Comparison of ENCODE assay signal across 8 cellular contexts in genomic region chr1:2189459-2190425, GRCh38. TPM values are rescaled to one million over a fixed set of nuclear protein-coding genes. Genes with fewer than 3 reads are reported as not detected.
DNase-seq lines count a peak whose midpoint lies in the region; ATAC-seq and TF ChIP-seq lines count a peak whose summit lies in the region.

No MANE protein-coding gene starts in this region.

- POLR2A ChIA-PET in CD8-positive, alpha-beta memory T cell (lab: Charles Lee): interaction anchor here (0.6 to 1.4 kb wide), 5 partner anchors 9 to 1120 kb away, joined by 3 to 7 read pairs (median 3); partner anchors contain the start of gene RER1

- peak; percentile 90 to 93 (median 91) for DNase-seq in CD8-positive, alpha-beta memory T cell
- peak; percentile 60 for DNase-seq in NCI-H1417 treated with DMSO at 0.1 percent for 48 hours (lab: John Stamatoyannopoulos, UW)
- DNase-seq in left ventricle myocardium inferior: peak; percentile 96
- peak; percentile 81 for DNase-seq in progenitor cell of endocrine pancreas (ENCODE audit: low spot score, unreplicated experiment)
- DNase-seq in upper lobe of left lung: peak; percentile 97 to 98

- H3K4me3 Mint-ChIP-seq in CD8-positive, alpha-beta memory T cell: peak overlapping the region; percentile 57 to 87 (median 81)
- peak overlapping the region; percentile 56 for H3K4me3 Mint-ChIP-seq in T-helper 1 cell treated with Interleukin-12 subunit alpha and Interleukin-12 subunit beta and Interleukin-4 antibody, amounts not matched to agents 30 μg/mL and 1 μg/mL, for 36 hours
- H3K4me3 Mint-ChIP-seq in progenitor cell of endocrine pancreas (ENCODE audit: low read depth): peak overlapping the region; percentile 68

- no peaks in the 10 kb centered on the region for H3K27me3 ChIP-seq in CD8-positive, alpha-beta memory T cell (ENCODE audit: insufficient read depth, low read length, poor library complexity, severe bottlenecking)
- H3K27me3 ChIP-seq in left ventricle myocardium inferior (ENCODE audit: low read depth) (no peaks in the 10 kb centered on the region), upper lobe of left lung (no peaks in the 10 kb centered on the region)

- peak in 3 of 4 donors; percentile 65 to 87 (median 66) for TF ChIP-seq POLR2A in upper lobe of left lung (IDR thresholded peaks at IDR 0.05)

- TF ChIP-seq CTCF in left ventricle myocardium inferior (IDR thresholded peaks at IDR 0.05; ENCODE audit: borderline replicate concordance): no peak
- no peak for TF ChIP-seq CTCF in progenitor cell of endocrine pancreas (IDR thresholded peaks at IDR 0.05; ENCODE audit: unreplicated experiment)
- TF ChIP-seq CTCF in upper lobe of left lung (IDR thresholded peaks at IDR 0.05): peak in 3 of 6 experiments; percentile 8 to 25 (median 16)

- intact Hi-C loops in left ventricle myocardium inferior (cut with micrococcal nuclease): no loop called here

- peaks cover 0 to 16% (median 3%) of the 10 kb centered on the region in 3 donors for H3K36me3 Mint-ChIP-seq in CD8-positive, alpha-beta memory T cell
- H3K36me3 Mint-ChIP-seq in T-helper 1 cell treated with Interleukin-12 subunit alpha and Interleukin-12 subunit beta and Interleukin-4 antibody, amounts not matched to agents 30 μg/mL and 1 μg/mL, for 36 hours (ENCODE audit: low read depth): no peaks in the 10 kb centered on the region
- peaks cover 4% of the 10 kb centered on the region for H3K36me3 Mint-ChIP-seq in progenitor cell of endocrine pancreas (ENCODE audit: insufficient read depth)

- no peaks in the 10 kb centered on the region for H3K9me3 Mint-ChIP-seq in CD8-positive, alpha-beta memory T cell
- H3K9me3 Mint-ChIP-seq in T-helper 1 cell treated with Interleukin-12 subunit alpha and Interleukin-12 subunit beta and Interleukin-4 antibody, amounts not matched to agents 30 μg/mL and 1 μg/mL, for 36 hours: no peaks in the 10 kb centered on the region
- H3K9me3 Mint-ChIP-seq in progenitor cell of endocrine pancreas (ENCODE audit: low read depth): no peaks in the 10 kb centered on the region

- 10 to 26% methylated on average over 9 to 63 of the region's 65 CpGs for WGBS in upper lobe of left lung, 2 donors

- H3K36me3 ChIP-seq in CD8-positive, alpha-beta memory T cell (ENCODE audit: insufficient read depth, low read length): no peaks in the 10 kb centered on the region
- H3K36me3 ChIP-seq in left ventricle myocardium inferior: peaks cover 9% of the 10 kb centered on the region
- H3K36me3 ChIP-seq in upper lobe of left lung: peaks cover 0 to 21% (median 8%) of the 10 kb centered on the region in 4 donors

- peaks cover 4 to 25% (median 9%) of the 10 kb centered on the region in 3 donors for H3K4me1 Mint-ChIP-seq in CD8-positive, alpha-beta memory T cell
- H3K4me1 Mint-ChIP-seq in T-helper 1 cell treated with Interleukin-12 subunit alpha and Interleukin-12 subunit beta and Interleukin-4 antibody, amounts not matched to agents 30 μg/mL and 1 μg/mL, for 36 hours (ENCODE audit: low read depth): no peaks in the 10 kb centered on the region
- peaks cover 10% of the 10 kb centered on the region for H3K4me1 Mint-ChIP-seq in progenitor cell of endocrine pancreas (ENCODE audit: low read depth)

- TF ChIP-seq EP300 in upper lobe of left lung (IDR thresholded peaks at IDR 0.05): no peak

- CTCF ChIA-PET in CD8-positive, alpha-beta memory T cell (lab: Charles Lee): interaction anchor here (0.7 to 3.0 kb wide), 2 partner anchors 15 to 192 kb away, joined by 3 to 14 read pairs; no protein-coding TSS in a partner anchor

- H3K27ac Mint-ChIP-seq in CD8-positive, alpha-beta memory T cell: peak overlapping the region; percentile 87 to 98 (median 96)
- peak overlapping the region; percentile 57 for H3K27ac Mint-ChIP-seq in T-helper 1 cell treated with Interleukin-12 subunit alpha and Interleukin-12 subunit beta and Interleukin-4 antibody, amounts not matched to agents 30 μg/mL and 1 μg/mL, for 36 hours
- H3K27ac Mint-ChIP-seq in progenitor cell of endocrine pancreas: peak overlapping the region; percentile 92

- peaks cover 11% of the 10 kb centered on the region for H3K4me1 ChIP-seq in CD8-positive, alpha-beta memory T cell (ENCODE audit: insufficient read depth, low read length)
- peaks cover 51% of the 10 kb centered on the region for H3K4me1 ChIP-seq in left ventricle myocardium inferior
- H3K4me1 ChIP-seq in upper lobe of left lung: peaks cover 38 to 55% (median 47%) of the 10 kb centered on the region in 4 donors

- H3K9me3 ChIP-seq in CD8-positive, alpha-beta memory T cell (ENCODE audit: low read length): no peaks in the 10 kb centered on the region
- H3K9me3 ChIP-seq in left ventricle myocardium inferior (replicated peaks) (no peaks in the 10 kb centered on the region), upper lobe of left lung (no peaks in the 10 kb centered on the region)

- ATAC-seq in GM21737 (IDR thresholded peaks at IDR 0.05; ENCODE audit: unreplicated experiment) (peak; percentile 52), upper lobe of left lung (ENCODE audit: low FRiP score in 2 of 2) (peak; percentile 93 to 95)

- no peaks in the 10 kb centered on the region for H3K27me3 Mint-ChIP-seq in CD8-positive, alpha-beta memory T cell
- H3K27me3 Mint-ChIP-seq in T-helper 1 cell treated with Interleukin-12 subunit alpha and Interleukin-12 subunit beta and Interleukin-4 antibody, amounts not matched to agents 30 μg/mL and 1 μg/mL, for 36 hours (ENCODE audit: low read depth): no peaks in the 10 kb centered on the region
- H3K27me3 Mint-ChIP-seq in progenitor cell of endocrine pancreas: no peaks in the 10 kb centered on the region

- peak overlapping the region; percentile 66 for H3K27ac ChIP-seq in CD8-positive, alpha-beta memory T cell (ENCODE audit: low read depth, low read length)
- peak overlapping the region; percentile 95 for H3K27ac ChIP-seq in angular gyrus (ENCODE audit: low read depth, low read length)
- peak overlapping the region; percentile 99 for H3K27ac ChIP-seq in left ventricle myocardium inferior (replicated peaks)
- peak overlapping the region; percentile 90 to 96 (median 94) for H3K27ac ChIP-seq in upper lobe of left lung

- H3K4me3 ChIP-seq in CD8-positive, alpha-beta memory T cell (ENCODE audit: low read length): peak overlapping the region; percentile 73
- peak overlapping the region; percentile 79 for H3K4me3 ChIP-seq in left ventricle myocardium inferior
- peak overlapping the region; percentile 27 to 57 (median 54) for H3K4me3 ChIP-seq in upper lobe of left lung

RNA-seq across cellular contexts. Expression of gene FAAP20, which starts 4.8 kb away (rescaled TPM):
- total RNA-seq in CD8-positive, alpha-beta memory T cell: 10 to 100 TPM; 65.0 to 72.5 TPM
- 66.4 TPM for polyA plus RNA-seq in CD8-positive, alpha-beta memory T cell
- 37.0 TPM for total RNA-seq in left ventricle myocardium inferior
- total RNA-seq in progenitor cell of endocrine pancreas: 74.3 and 77.9 TPM in 2 replicates
- total RNA-seq in upper lobe of left lung: 10 to 100 TPM; 26.7 to 88.0 (median 66.8) TPM

RNA-seq across cellular contexts. Expression of gene SKI, which starts 38.4 kb away (rescaled TPM):
- 10 to 100 TPM; 35.9 to 38.4 TPM for total RNA-seq in CD8-positive, alpha-beta memory T cell
- polyA plus RNA-seq in CD8-positive, alpha-beta memory T cell: 0.94 TPM
- total RNA-seq in left ventricle myocardium inferior (37.9 TPM), progenitor cell of endocrine pancreas (56.2 and 59.4 TPM in 2 replicates), upper lobe of left lung (100 to 1,000 TPM in 3 of 6 donors, 10 to 100 TPM in 3; 57.3 to 108 (median 96.9) TPM)

Comparison
In these comparisons a context has a peak if more than half of its experiments do, and no peak if none do; other contexts are left out.
1. Peak in every context shown above with its lines: DNase-seq, ATAC-seq, H3K4me3 ChIP-seq and H3K27ac ChIP-seq.